9 cellular contexts compared by ENCODE assay signal in genomic region chr9:21591221-21592062, GRCh38.
DNase-seq lines count a peak whose midpoint lies in the region; ATAC-seq lines count a peak whose summit lies in the region.
"Had no signal": no experiment of that assay in that cellular context is flagged by ENCODE, and none has a peak within 500 bp of the region (broad histone marks: within the 10 kb centered on the region; RNA-seq: fewer than 3 reads in every experiment).

No MANE protein-coding gene starts in this region.

- no peaks in the 10 kb centered on the region for H3K27me3 Mint-ChIP-seq in activated naive CD4-positive, alpha-beta T cell treated with anti-CD3 and anti-CD28 coated beads for 36 hours (ENCODE audit: low read depth)

- H3K9me3 ChIP-seq in NT2/D1 (ENCODE audit: insufficient read depth, low read length) (no peaks in the 10 kb centered on the region), right cardiac atrium (ENCODE audit: control insufficient read depth, low read length) (no peaks in the 10 kb centered on the region)

- peaks cover 16% of the 10 kb centered on the region for H3K4me1 Mint-ChIP-seq in activated naive CD4-positive, alpha-beta T cell treated with anti-CD3 and anti-CD28 coated beads for 36 hours (ENCODE audit: low read depth)
- H3K4me1 Mint-ChIP-seq: B cell had no signal

- peak; percentile 63 for DNase-seq in NK-92 treated with Interleukin-12 subunit alpha and Interleukin-12 subunit beta, amount 100 ng/mL, for 24 hours (lab: John Stamatoyannopoulos, UW)
- DNase-seq in NK-92 (lab: John Stamatoyannopoulos, UW; ENCODE audit: unreplicated experiment) (no peak), NT2/D1 (ENCODE audit: low read depth, low spot score) (peak; percentile 63), right cardiac atrium (peak in 2 of 3 donors; percentile 52 to 62), ACHN (no peak)
- peak; percentile 79 for DNase-seq in activated naive CD4-positive, alpha-beta T cell treated with anti-CD3 and anti-CD28 coated beads for 36 hours
- peak; percentile 62 to 65 for DNase-seq in stimulated activated CD4-positive, alpha-beta T cell treated with anti-CD3 and anti-CD28 coated beads, Interleukin-2, amount 100 ng/mL, for 24 hours

- H3K36me3 Mint-ChIP-seq in activated naive CD4-positive, alpha-beta T cell treated with anti-CD3 and anti-CD28 coated beads for 36 hours (ENCODE audit: low read depth), result no peaks in the 10 kb centered on the region

- no peak overlapping the region for H3K9ac ChIP-seq in NT2/D1 (ENCODE audit: insufficient read length, low read depth)

- no peak overlapping the region for H3K4me3 Mint-ChIP-seq in activated naive CD4-positive, alpha-beta T cell treated with anti-CD3 and anti-CD28 coated beads for 36 hours
- H3K4me3 Mint-ChIP-seq: B cell had no signal

- H3K27ac Mint-ChIP-seq in activated naive CD4-positive, alpha-beta T cell treated with anti-CD3 and anti-CD28 coated beads for 36 hours, result no peak overlapping the region
- H3K27ac Mint-ChIP-seq: B cell had no signal

- CTCF ChIA-PET in activated naive CD4-positive, alpha-beta T cell treated with anti-CD3 and anti-CD28 coated beads for 36 hours (lab: Charles Lee), result no interaction called here

- H3K4me1 ChIP-seq in NT2/D1 (ENCODE audit: insufficient read depth, insufficient read length) (no peaks in the 10 kb centered on the region), right cardiac atrium (ENCODE audit: control insufficient read depth, insufficient read depth, low read length) (no peaks in the 10 kb centered on the region)

- H3K36me3 ChIP-seq in NT2/D1 (ENCODE audit: insufficient read depth, insufficient read length, low read length), result no peaks in the 10 kb centered on the region

- 46% methylated on average over 5 of the region's 5 CpGs for WGBS in right cardiac atrium

- H3K27ac ChIP-seq in right cardiac atrium (ENCODE audit: low read length), result no peak overlapping the region

- in situ Hi-C loops in ACHN (cut with HindIII; ENCODE audit: low pct_ligation_motif_present, low pct_unique_long_range_greater_than_20kb, low sequenced_read_pairs), result no loop called here

- intact Hi-C loops in activated naive CD4-positive, alpha-beta T cell treated with anti-CD3 and anti-CD28 coated beads for 36 hours (cut with micrococcal nuclease), result loop anchor here (1.0 to 2.0 kb wide), 2 partner anchors 15 to 33 kb away; no protein-coding TSS in a partner anchor
- intact Hi-C loops in right cardiac atrium (cut with DNase I), result no loop called here

- ATAC-seq in right cardiac atrium (peak; percentile 63 to 86), GM21381 (IDR thresholded peaks at IDR 0.05; ENCODE audit: unreplicated experiment) (no peak)

- no peak overlapping the region for H3K4me3 ChIP-seq in NT2/D1 (ENCODE audit: insufficient read length, low read depth)
- no peak overlapping the region for H3K4me3 ChIP-seq in right cardiac atrium (ENCODE audit: low read length)

- no peaks in the 10 kb centered on the region for H3K9me3 Mint-ChIP-seq in activated naive CD4-positive, alpha-beta T cell treated with anti-CD3 and anti-CD28 coated beads for 36 hours

- H3K27me3 ChIP-seq in NT2/D1 (ENCODE audit: insufficient read depth, insufficient read length) (no peaks in the 10 kb centered on the region), right cardiac atrium (ENCODE audit: control insufficient read depth, insufficient read depth) (no peaks in the 10 kb centered on the region)

Comparison
In these comparisons a context has a peak if more than half of its experiments do, and no peak if none do; other contexts are left out.
1. DNase-seq: peak in NK-92 treated with Interleukin-12 subunit alpha and Interleukin-12 subunit beta, amount 100 ng/mL, for 24 hours (single experiment), NT2/D1 (single experiment), activated naive CD4-positive, alpha-beta T cell treated with anti-CD3 and anti-CD28 coated beads for 36 hours (single experiment), right cardiac atrium (2 of 3) and stimulated activated CD4-positive, alpha-beta T cell treated with anti-CD3 and anti-CD28 coated beads, Interleukin-2, amount 100 ng/mL, for 24 hours (2 of 2); none in NK-92 (single experiment) and ACHN (single experiment).